8 cellular contexts compared by ENCODE assay signal in genomic region chr19:54137114-54137912, GRCh38. TPM values are rescaled to one million over a fixed set of nuclear protein-coding genes. Genes with fewer than 3 reads are reported as not detected.
DNase-seq lines count a peak whose midpoint lies in the region; ATAC-seq and TF ChIP-seq lines count a peak whose summit lies in the region.

CNOT3 (plus strand) TSS chr19:54137762; CDS start chr19:54142979, 5,217 bp downstream.

- peak; percentile 100 for DNase-seq in GF-D8 (lab: John Stamatoyannopoulos, UW)
- peak; percentile 96 for DNase-seq in HEK293T (ENCODE audit: extremely low spot score)
- peak; percentile 100 for DNase-seq in MV-4-11 (lab: John Stamatoyannopoulos, UW)
- peak; percentile 100 for DNase-seq in SK-MEL-5 (ENCODE audit: low read depth, low spot score)
- peak; percentile 99 for DNase-seq in activated naive CD4-positive, alpha-beta T cell treated with Interleukin-2 at 50 U/mL for 16 hours
- DNase-seq in foreskin keratinocyte: peak; percentile 100
- peak; percentile 100 for DNase-seq in neural progenitor cell (ENCODE audit: low spot score)
- DNase-seq in stromal cell of bone marrow (ENCODE audit: low read depth): peak; percentile 100

- H3K4me1 Mint-ChIP-seq in neural progenitor cell: peaks cover 36% of the 10 kb centered on the region

- CTCF ChIA-PET in HEK293T (lab: Yijun Ruan, JAX): interaction anchor here (0.8 kb wide), 1 partner anchor 51 kb away, joined by 4 read pairs; no protein-coding TSS in a partner anchor

- POLR2A ChIA-PET in HEK293T (lab: Yijun Ruan, JAX): interaction anchor here (0.6 to 2.0 kb wide), 18 partner anchors 11 to 157 kb away, joined by 3 to 14 read pairs (median 4); partner anchors contain the start of genes LENG1, MBOAT7, NDUFA3 and PRPF31

- TF ChIP-seq CTCF in foreskin keratinocyte (conservative IDR thresholded peaks at IDR 0.05) (no peak), neural progenitor cell (IDR thresholded peaks at IDR 0.05) (no peak)

- H3K27ac Mint-ChIP-seq in neural progenitor cell: peak within 1 kb of the TSS; percentile 93

- peaks cover 47% of the 10 kb centered on the region for H3K79me2 ChIP-seq in neural progenitor cell (ENCODE audit: low read depth)

- H2AFZ ChIP-seq in neural progenitor cell (replicated peaks): peak within 1 kb of the TSS; percentile 93

- H3K27ac ChIP-seq in foreskin keratinocyte: peak within 1 kb of the TSS; percentile 85
- peak within 1 kb of the TSS; percentile 98 for H3K27ac ChIP-seq in neural progenitor cell

- peak within 1 kb of the TSS; percentile 99 for H3K4me3 ChIP-seq in neural progenitor cell

- H3K4me1 ChIP-seq in foreskin keratinocyte (peaks cover 11% of the 10 kb centered on the region), neural progenitor cell (peaks cover 8% of the 10 kb centered on the region)

- H3K9me3 ChIP-seq in neural progenitor cell (ENCODE audit: low read depth): no peaks in the 10 kb centered on the region

- peak within 1 kb of the TSS; percentile 96 for H3K4me3 Mint-ChIP-seq in neural progenitor cell

- H3K36me3 ChIP-seq in neural progenitor cell: no peaks in the 10 kb centered on the region

- peak within 1 kb of the TSS; percentile 100 for H3K9ac ChIP-seq in neural progenitor cell

- no peaks in the 10 kb centered on the region for H3K9me3 Mint-ChIP-seq in neural progenitor cell

- H3F3A ChIP-seq in neural progenitor cell (ENCODE audit: low read depth): peaks cover 19% of the 10 kb centered on the region

- in situ Hi-C loops in SK-MEL-5 (cut with HindIII; ENCODE audit: low pct_unique_long_range_greater_than_20kb, low sequenced_read_pairs): no loop called here

- no peaks in the 10 kb centered on the region for H3K27me3 ChIP-seq in foreskin keratinocyte
- H3K27me3 ChIP-seq in neural progenitor cell: peaks cover 4% of the 10 kb centered on the region

- peak; percentile 85 for ATAC-seq in foreskin keratinocyte

- H4K20me1 ChIP-seq in neural progenitor cell (ENCODE audit: low read depth): peaks cover 44% of the 10 kb centered on the region

- H3K4me2 ChIP-seq in neural progenitor cell: peak within 1 kb of the TSS; percentile 98

- H3K36me3 Mint-ChIP-seq in neural progenitor cell: peaks cover 9% of the 10 kb centered on the region

- H3K27me3 Mint-ChIP-seq in neural progenitor cell (ENCODE audit: insufficient read depth, low read depth): peaks cover 13% of the 10 kb centered on the region

TF ChIP-seq in HEK293T, 16 proteins besides CTCF, POLR2A, EP300 and RAD21:
- TF ChIP-seq FOXM1 (IDR thresholded peaks at IDR 0.05; ENCODE audit: borderline replicate concordance) (no peak), BHLHE40 (IDR thresholded peaks at IDR 0.05; ENCODE audit: borderline replicate concordance) (no peak), ELF4 (IDR thresholded peaks at IDR 0.05) (no peak), SUZ12 (IDR thresholded peaks at IDR 0.05) (no peak), FOXK2 (IDR thresholded peaks at IDR 0.05) (no peak), HDGF (IDR thresholded peaks at IDR 0.05; ENCODE audit: borderline replicate concordance) (no peak), LEF1 (IDR thresholded peaks at IDR 0.05; ENCODE audit: borderline replicate concordance) (no peak; the same call in 1 of the 2 replicates), SP1 (IDR thresholded peaks at IDR 0.05) (peak; percentile 61), L3MBTL2 (conservative IDR thresholded peaks at IDR 0.05) (no peak), FOXA1 (IDR thresholded peaks at IDR 0.05) (no peak), NFRKB (IDR thresholded peaks at IDR 0.05) (peak; percentile 70), TARDBP (IDR thresholded peaks at IDR 0.05) (no peak), ARNT (IDR thresholded peaks at IDR 0.05) (no peak), ZNF384 (IDR thresholded peaks at IDR 0.05) (no peak), PKNOX1 (IDR thresholded peaks at IDR 0.05) (peak; percentile 99), CTBP1 (IDR thresholded peaks at IDR 0.05; ENCODE audit: borderline replicate concordance) (no peak)

RNA-seq across cellular contexts. Expression of gene CNOT3, which starts in this region (rescaled TPM):
- 5.4 and 7.7 TPM in 2 replicates for total RNA-seq in SK-MEL-5 (2014; rRNA removed; shearing (Covaris generic))
- 33.3 and 34.2 TPM in 2 replicates for polyA plus RNA-seq in SK-MEL-5 (2015; cell fraction: cytosol; rRNA removed)
- polyA plus RNA-seq in SK-MEL-5 (2015; cell fraction: nucleus; rRNA removed): 24.5 and 40.0 TPM in 2 replicates
- total RNA-seq in foreskin keratinocyte (24.5 and 26.0 TPM in 2 replicates), neural progenitor cell (ENCODE audit: low replicate concordance) (23.2 and 29.4 TPM in 2 replicates)
- 37.8 TPM in 2 replicates for polyA plus RNA-seq in foreskin keratinocyte

Comparison
In these comparisons a context has a peak if more than half of its experiments do, and no peak if none do; other contexts are left out.
1. Peak in every context shown above with its lines: DNase-seq, ATAC-seq, H3K4me3 ChIP-seq and H3K27ac ChIP-seq.